1 cellular context compared by ENCODE assay signal in genomic region chr19:4673726-4674125, GRCh38.
TF ChIP-seq lines count a peak whose summit lies in the region.

No MANE protein-coding gene starts in this region.

TF ChIP-seq in K562, 482 proteins besides CTCF, POLR2A, EP300 and RAD21:
- TF ChIP-seq POLR2H (tag; IDR thresholded peaks at IDR 0.05; ENCODE audit: low read depth) (no peak), ZNF121 (CRISPR knock-in tag; conservative IDR thresholded peaks at IDR 0.05) (peak; percentile 61), CXXC5 (CRISPR knock-in tag; IDR thresholded peaks at IDR 0.05) (no peak), ZNF561 (CRISPR knock-in tag; conservative IDR thresholded peaks at IDR 0.05) (no peak), PML (IDR thresholded peaks at IDR 0.05; ENCODE audit: low read length) (no peak)
- TF ChIP-seq, protein P1, sequence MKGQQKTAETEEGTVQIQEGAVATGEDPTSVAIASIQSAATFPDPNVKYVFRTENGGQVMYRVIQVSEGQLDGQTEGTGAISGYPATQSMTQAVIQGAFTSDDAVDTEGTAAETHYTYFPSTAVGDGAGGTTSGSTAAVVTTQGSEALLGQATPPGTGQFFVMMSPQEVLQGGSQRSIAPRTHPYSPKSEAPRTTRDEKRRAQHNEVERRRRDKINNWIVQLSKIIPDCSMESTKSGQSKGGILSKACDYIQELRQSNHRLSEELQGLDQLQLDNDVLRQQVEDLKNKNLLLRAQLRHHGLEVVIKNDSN (CRISPR knock-in tag; IDR thresholded peaks at IDR 0.05): no peak
